ENCODE assay signal across 14 cellular contexts in genomic region chr9:107782789-107783188, GRCh38.
"Had no signal": no experiment of that assay in that cellular context is flagged by ENCODE, and none has a peak within 500 bp of the region (broad histone marks: within the 10 kb centered on the region; RNA-seq: fewer than 3 reads in every experiment).

No MANE protein-coding gene starts in this region.

- H3K27me3 Mint-ChIP-seq: activated CD4-positive, alpha-beta T cell treated with anti-CD3 and anti-CD28 coated beads for 36 hours; activated CD8-positive, alpha-beta T cell treated with anti-CD3 and anti-CD28 coated beads for 36 hours; activated naive CD8-positive, alpha-beta T cell treated with anti-CD3 and anti-CD28 coated beads, Interleukin-2, amount 10 ng/mL, durations not matched to agents 7 days and 5 days had no signal

- H3K27me3 ChIP-seq: ascending aorta, stomach had no signal

- H3K4me1 Mint-ChIP-seq: activated CD4-positive, alpha-beta T cell treated with anti-CD3 and anti-CD28 coated beads for 36 hours; activated naive CD8-positive, alpha-beta T cell treated with anti-CD3 and anti-CD28 coated beads, Interleukin-2, amount 10 ng/mL, durations not matched to agents 7 days and 5 days had no signal

- H3K27ac Mint-ChIP-seq: activated CD4-positive, alpha-beta T cell treated with anti-CD3 and anti-CD28 coated beads for 36 hours; activated CD8-positive, alpha-beta T cell treated with anti-CD3 and anti-CD28 coated beads for 36 hours; activated naive CD8-positive, alpha-beta T cell treated with anti-CD3 and anti-CD28 coated beads, Interleukin-2, amount 10 ng/mL, durations not matched to agents 7 days and 5 days; activated T-cell treated with anti-CD3 and anti-CD28 coated beads, Interleukin-2, amount 50 U/mL, for 72 hours had no signal

- H3K9me3 ChIP-seq: ascending aorta, lower lobe of right lung, stomach had no signal

- H3K36me3 ChIP-seq: ascending aorta, cardiac muscle cell, lower lobe of right lung, stomach had no signal

- ATAC-seq: activated CD4-positive, alpha-beta T cell treated with anti-CD3 and anti-CD28 coated beads for 36 hours; activated CD8-positive, alpha-beta T cell treated with anti-CD3 and anti-CD28 coated beads for 36 hours; activated T-cell treated with anti-CD3 and anti-CD28 coated beads, Interleukin-2, amount 50 U/mL, for 72 hours; lower lobe of right lung had no signal

- H3K36me3 Mint-ChIP-seq: activated naive CD8-positive, alpha-beta T cell treated with anti-CD3 and anti-CD28 coated beads, Interleukin-2, amount 10 ng/mL, durations not matched to agents 7 days and 5 days had no signal

- H3K4me1 ChIP-seq: ascending aorta, stomach had no signal

- H3K27ac ChIP-seq: ascending aorta, cardiac muscle cell, lower lobe of right lung, stomach had no signal

- H3K4me3 ChIP-seq: ascending aorta, cardiac muscle cell, lower lobe of right lung, skin epidermis, stomach had no signal

- DNase-seq: activated CD4-positive, alpha-beta T cell treated with anti-CD3 and anti-CD28 coated beads for 36 hours; activated CD8-positive, alpha-beta memory T cell treated with anti-CD3 and anti-CD28 coated beads, Interleukin-2, amount 50 U/mL, for 4 hours; activated CD8-positive, alpha-beta T cell treated with anti-CD3 and anti-CD28 coated beads for 36 hours; activated naive CD8-positive, alpha-beta T cell treated with anti-CD3 and anti-CD28 coated beads, Interleukin-2, amount 10 ng/mL, durations not matched to agents 7 days and 5 days; activated T-cell treated with anti-CD3 and anti-CD28 coated beads, Interleukin-2, amount 50 U/mL, for 72 hours; effector memory CD4-positive, alpha-beta T cell; lower lobe of right lung; midbrain; retina; stomach; T-helper 2 cell had no signal

- H3K9me3 Mint-ChIP-seq: activated CD8-positive, alpha-beta T cell treated with anti-CD3 and anti-CD28 coated beads for 36 hours; activated naive CD8-positive, alpha-beta T cell treated with anti-CD3 and anti-CD28 coated beads, Interleukin-2, amount 10 ng/mL, durations not matched to agents 7 days and 5 days had no signal

- H3K4me3 Mint-ChIP-seq: activated CD4-positive, alpha-beta T cell treated with anti-CD3 and anti-CD28 coated beads for 36 hours; activated CD8-positive, alpha-beta T cell treated with anti-CD3 and anti-CD28 coated beads for 36 hours; activated naive CD8-positive, alpha-beta T cell treated with anti-CD3 and anti-CD28 coated beads, Interleukin-2, amount 10 ng/mL, durations not matched to agents 7 days and 5 days; activated T-cell treated with anti-CD3 and anti-CD28 coated beads, Interleukin-2, amount 50 U/mL, for 72 hours had no signal
